In the genomic region with DNA sequence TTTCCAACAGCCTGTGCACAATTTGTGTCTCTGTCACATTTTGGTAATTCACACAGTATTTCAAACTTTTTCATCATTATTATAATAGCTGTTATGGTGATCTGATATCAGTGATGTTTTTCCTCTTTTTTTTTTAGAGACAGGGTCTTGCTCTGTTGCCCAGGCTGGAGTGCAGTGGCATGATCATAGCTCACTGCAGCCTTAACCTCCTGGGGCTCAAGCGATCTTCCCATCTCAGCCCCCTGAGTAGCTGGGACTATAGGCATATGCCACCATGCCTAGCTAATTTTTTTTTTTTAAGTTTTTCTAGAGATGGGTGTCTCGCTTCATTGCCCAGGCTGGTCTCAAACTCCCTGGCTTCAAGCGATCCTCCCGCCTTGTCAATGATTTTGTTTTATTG, we compare ENCODE assay signal across 10 cellular contexts. TPM values are rescaled to one million over a fixed set of nuclear protein-coding genes. Genes with fewer than 3 reads are reported as not detected.
"Had no signal": no experiment of that assay in that cellular context is flagged by ENCODE, and none has a peak within 500 bp of the region (broad histone marks: within the 10 kb centered on the region; RNA-seq: fewer than 3 reads in every experiment).

No MANE protein-coding gene starts in this region.

- H3K9me3 Mint-ChIP-seq: IgD-negative memory B cell had no signal

- H2AFZ ChIP-seq: GM23248 had no signal

- ATAC-seq: HCT116 had no signal

- H3K9ac ChIP-seq: GM23248 had no signal

- H3K27ac ChIP-seq: GM23248 had no signal

- H3K27me3 Mint-ChIP-seq: IgD-negative memory B cell had no signal

- DNase-seq: GM23248, GOT3, H7, KG1 had no signal

- FAIRE-seq: HTR-8/SVneo had no signal

- H3K9me3 ChIP-seq: HAP-1 had no signal

- H3K36me3 ChIP-seq: HAP-1 had no signal

- H3K27ac Mint-ChIP-seq: IgD-negative memory B cell had no signal

- H3K4me3 ChIP-seq: GM23248, HAP-1 had no signal

RNA-seq across cellular contexts. Expression of a gene that starts 11.6 kb away (rescaled TPM):
- total RNA-seq: GM23248, H4, HT-29 had no signal
- polyA plus RNA-seq: GM23248, IgD-negative memory B cell had no signal
